ENCODE assay signal across 22 cellular contexts in genomic region chr20:49446080-49446479, GRCh38. TPM values are rescaled to one million over a fixed set of nuclear protein-coding genes. Genes with fewer than 3 reads are reported as not detected.
DNase-seq lines count a peak whose midpoint lies in the region; ATAC-seq and TF ChIP-seq lines count a peak whose summit lies in the region.
"Had no signal": no experiment of that assay in that cellular context is flagged by ENCODE, and none has a peak within 500 bp of the region (broad histone marks: within the 10 kb centered on the region; RNA-seq: fewer than 3 reads in every experiment).

No MANE protein-coding gene starts in this region.

- H3K23ac ChIP-seq in mesendoderm (ENCODE audit: low read length), result no peak overlapping the region

- CTCF ChIA-PET in HEK293T (lab: Yijun Ruan, JAX), result interaction anchor here (1.5 kb wide), 1 partner anchor 37 kb away, joined by 4 read pairs; no protein-coding TSS in a partner anchor
- CTCF ChIA-PET in activated CD8-positive, alpha-beta memory T cell treated with anti-CD3 and anti-CD28 coated beads, Interleukin-2, amount 10 ng/mL, durations not matched to agents 7 days and 5 days (lab: Charles Lee), result no interaction called here

- H3K18ac ChIP-seq in mesendoderm (ENCODE audit: low read length), result no peak overlapping the region

- no peak overlapping the region for H3K9ac ChIP-seq in mesendoderm (ENCODE audit: low read length)

- no peaks in the 10 kb centered on the region for H3K9me3 Mint-ChIP-seq in activated CD8-positive, alpha-beta memory T cell treated with anti-CD3 and anti-CD28 coated beads, Interleukin-2, amount 10 ng/mL, durations not matched to agents 7 days and 5 days (ENCODE audit: low read depth)
- H3K9me3 Mint-ChIP-seq: activated T-helper 2 cell treated with anti-CD3 and anti-CD28 coated beads, Interferon-gamma antibody, Interleukin-2, Interleukin-4, amounts not matched to agents 10 μg/mL and 5 μg/mL and 100 μg/mL, durations not matched to agents 14 hours and 24 hours and 36 hours; immature natural killer cell had no signal

- no peaks in the 10 kb centered on the region for H3K79me1 ChIP-seq in mesendoderm (ENCODE audit: low read length)

- H3K27me3 ChIP-seq in mesendoderm (ENCODE audit: insufficient read depth, low read length, poor library complexity) (no peaks in the 10 kb centered on the region), stomach (peaks cover 0 to 17% (median 0%) of the 10 kb centered on the region in 3 donors)
- H3K27me3 ChIP-seq: body of pancreas had no signal

- POLR2A ChIA-PET in HEK293T (lab: Yijun Ruan, JAX), result no interaction called here

- no peak overlapping the region for H2BK15ac ChIP-seq in mesendoderm (replicated peaks; ENCODE audit: low read depth)

- no peak overlapping the region for H3K4me3 ChIP-seq in mesendoderm (ENCODE audit: low read length)
- H3K4me3 ChIP-seq in stomach, result no peak overlapping the region
- H3K4me3 ChIP-seq: body of pancreas, mucosa of descending colon had no signal

- DNase-seq in HEK293T (ENCODE audit: extremely low spot score) (no peak), caudate nucleus (lab: John Stamatoyannopoulos, UW) (no peak), mesendoderm (no peak), stomach (no peak), GM19238 (ENCODE audit: insufficient read length, low spot score) (no peak), anterior cingulate cortex (lab: John Stamatoyannopoulos, UW) (no peak)
- no peak for DNase-seq in activated CD8-positive, alpha-beta memory T cell treated with anti-CD3 and anti-CD28 coated beads, Interleukin-2, amount 10 ng/mL, durations not matched to agents 7 days and 5 days
- DNase-seq: activated CD4-positive, alpha-beta T cell treated with anti-CD3 and anti-CD28 coated beads, Interleukin-2, amount 50 U/mL, for 4 hours; activated CD8-positive, alpha-beta memory T cell treated with anti-CD3 and anti-CD28 coated beads, Interleukin-2, amount 50 U/mL, for 48 hours; EL; immature natural killer cell; NCI-H1436 treated with DMSO at 0.1 percent for 48 hours; NCI-H2171; NCI-H69; stimulated activated CD4-positive, alpha-beta T cell treated with anti-CD3 and anti-CD28 coated beads, Interleukin-12 subunit alpha, Interleukin-12 subunit beta, amount 100 ng/mL, for 4 hours; stimulated activated CD4-positive, alpha-beta T cell treated with anti-CD3 and anti-CD28 coated beads, Interleukin-4, amount 100 ng/mL, for 4 hours; stimulated activated naive CD8-positive, alpha-beta T cell treated with anti-CD3 and anti-CD28 coated beads, Interleukin-15, Interleukin-2, amounts not matched to agents 100 U/mL and 50 U/mL, for 24 hours had no signal

- H2BK5ac ChIP-seq in mesendoderm (ENCODE audit: low read length), result no peak overlapping the region

- H3K27ac ChIP-seq in caudate nucleus (ENCODE audit: low read depth, low read length), result peak overlapping the region; percentile 45
- H3K27ac ChIP-seq in mesendoderm (ENCODE audit: low read depth, low read length), result no peak overlapping the region
- H3K27ac ChIP-seq in stomach, result peak overlapping the region in 4 of 5 donors; percentile 55 to 84 (median 68)
- H3K27ac ChIP-seq: body of pancreas had no signal

- TF ChIP-seq EP300 in stomach (IDR thresholded peaks at IDR 0.05), result no peak

- H3K27me3 Mint-ChIP-seq in activated CD8-positive, alpha-beta memory T cell treated with anti-CD3 and anti-CD28 coated beads, Interleukin-2, amount 10 ng/mL, durations not matched to agents 7 days and 5 days, result peaks cover 26% of the 10 kb centered on the region

- no peak for ATAC-seq in HG03139 (IDR thresholded peaks at IDR 0.05; ENCODE audit: unreplicated experiment)
- ATAC-seq in activated CD8-positive, alpha-beta memory T cell treated with anti-CD3 and anti-CD28 coated beads, Interleukin-2, amount 10 ng/mL, durations not matched to agents 7 days and 5 days, result no peak
- ATAC-seq: stimulated activated naive CD8-positive, alpha-beta T cell treated with anti-CD3 and anti-CD28 coated beads, Interleukin-15, Interleukin-2, amounts not matched to agents 100 U/mL and 50 U/mL, for 24 hours had no signal

- H3K4me1 Mint-ChIP-seq in activated CD8-positive, alpha-beta memory T cell treated with anti-CD3 and anti-CD28 coated beads, Interleukin-2, amount 10 ng/mL, durations not matched to agents 7 days and 5 days, result no peaks in the 10 kb centered on the region
- H3K4me1 Mint-ChIP-seq: immature natural killer cell had no signal

- no peak for TF ChIP-seq POLR2A in stomach (IDR thresholded peaks at IDR 0.05)

- H3K56ac ChIP-seq in mesendoderm (ENCODE audit: low read length), result peak overlapping the region; percentile 62

- H3K36me3 ChIP-seq in mesendoderm (ENCODE audit: control insufficient read depth, insufficient read depth, low read length) (no peaks in the 10 kb centered on the region), stomach (no peaks in the 10 kb centered on the region)

- H3K4me1 ChIP-seq in mesendoderm (ENCODE audit: control insufficient read depth, low read depth, low read length) (peaks cover 19% of the 10 kb centered on the region), stomach (peaks cover 0 to 50% (median 35%) of the 10 kb centered on the region in 4 donors)
- H3K4me1 ChIP-seq: body of pancreas had no signal

- H3K9me3 ChIP-seq in stomach, result no peaks in the 10 kb centered on the region
- H3K9me3 ChIP-seq: body of pancreas, mucosa of descending colon had no signal

- no peak overlapping the region for H3K4me3 Mint-ChIP-seq in activated CD8-positive, alpha-beta memory T cell treated with anti-CD3 and anti-CD28 coated beads, Interleukin-2, amount 10 ng/mL, durations not matched to agents 7 days and 5 days
- H3K4me3 Mint-ChIP-seq: activated naive CD8-positive, alpha-beta T cell; immature natural killer cell had no signal

- H3K79me2 ChIP-seq in mesendoderm (ENCODE audit: control insufficient read depth, insufficient read depth, low read length), result no peaks in the 10 kb centered on the region

- no peak overlapping the region for H2BK120ac ChIP-seq in mesendoderm (ENCODE audit: low read depth, low read length)

- peak overlapping the region; percentile 9 for H2AK5ac ChIP-seq in mesendoderm (ENCODE audit: low read length)

- H3K4ac ChIP-seq in mesendoderm (ENCODE audit: low read depth, low read length), result no peak overlapping the region

- H4K8ac ChIP-seq in mesendoderm (ENCODE audit: low read depth, low read length), result no peak overlapping the region

- H3K4me2 ChIP-seq in mesendoderm (ENCODE audit: low read length), result no peak overlapping the region

- intact Hi-C loops in stomach (cut with DNase I; ENCODE audit: low total_unique reads), result no loop called here

- H3K36me3 Mint-ChIP-seq in activated CD8-positive, alpha-beta memory T cell treated with anti-CD3 and anti-CD28 coated beads, Interleukin-2, amount 10 ng/mL, durations not matched to agents 7 days and 5 days, result no peaks in the 10 kb centered on the region
- H3K36me3 Mint-ChIP-seq: activated naive CD8-positive, alpha-beta T cell; immature natural killer cell had no signal

- no peak overlapping the region for H4K5ac ChIP-seq in mesendoderm (ENCODE audit: low read length)

- no peak overlapping the region for H3K27ac Mint-ChIP-seq in activated CD8-positive, alpha-beta memory T cell treated with anti-CD3 and anti-CD28 coated beads, Interleukin-2, amount 10 ng/mL, durations not matched to agents 7 days and 5 days
- H3K27ac Mint-ChIP-seq: activated naive CD8-positive, alpha-beta T cell; activated T-helper 2 cell treated with anti-CD3 and anti-CD28 coated beads, Interferon-gamma antibody, Interleukin-2, Interleukin-4, amounts not matched to agents 10 μg/mL and 5 μg/mL and 100 μg/mL, durations not matched to agents 14 hours and 24 hours and 36 hours; immature natural killer cell had no signal

- WGBS in mesendoderm (ENCODE audit: extremely low coverage, insufficient coverage, low lambda C conversion rate), result no CpG with 5 or more reads among the region's 3 CpGs
- 69 to 88% (median 81%) methylated on average over 3 of the region's 3 CpGs for WGBS in stomach, 5 donors

- TF ChIP-seq CTCF in stomach (IDR thresholded peaks at IDR 0.05), result no peak

TF ChIP-seq in HEK293T, 16 proteins besides CTCF, POLR2A, EP300 and RAD21:
- no peak for TF ChIP-seq ELF4 (IDR thresholded peaks at IDR 0.05)
- TF ChIP-seq PKNOX1 (IDR thresholded peaks at IDR 0.05), result 0 out of 2 replicates have a peak, but pooled peaks have one; percentile 4
- no peak for TF ChIP-seq CTBP1 (IDR thresholded peaks at IDR 0.05; ENCODE audit: borderline replicate concordance)

RNA-seq across cellular contexts. Expression of gene KCNB1, which starts 36.4 kb away (rescaled TPM):
- 0.52 TPM for polyA plus RNA-seq in mesendoderm (2013, experiment 1 of 2)
- polyA plus RNA-seq in mesendoderm (2013, experiment 2 of 2), result 0.53 TPM
- 10 to 100 TPM in 1 of 5 donors, 1 to 10 TPM in 3, under 1 TPM in 1; 0.58 to 21.0 (median 3.5) TPM for total RNA-seq in stomach
- polyA plus RNA-seq in stomach, result 1 to 10 TPM in 1 of 3 donors, under 1 TPM in 1, not detected in 1; 0.12 to 1.4 TPM
- total RNA-seq in activated CD8-positive, alpha-beta memory T cell treated with anti-CD3 and anti-CD28 coated beads, Interleukin-2, amount 10 ng/mL, durations not matched to agents 7 days and 5 days, result under 1 TPM in 1 of 2 experiments, not detected in 1; 0.05 TPM
- polyA plus RNA-seq: immature natural killer cell had no signal
